In genomic region chr2:106030287-106031268, GRCh38 we compare ENCODE assay signal across 8 cellular contexts.
DNase-seq lines count a peak whose midpoint lies in the region; ATAC-seq, FAIRE-seq and TF ChIP-seq lines count a peak whose summit lies in the region.

No MANE protein-coding gene starts in this region.

- H3K79me2 ChIP-seq in HepG2 (ENCODE audit: insufficient read depth, low read length) = no peaks in the 10 kb centered on the region

- peak; percentile 32; the same call in 1 of the 2 replicates for TF ChIP-seq RAD21 in HepG2 (CRISPR knock-in tag; IDR thresholded peaks at IDR 0.05)

- peak; percentile 70 for ATAC-seq in HG02798 (IDR thresholded peaks at IDR 0.05; ENCODE audit: poor library complexity, unreplicated experiment)
- peak; percentile 91 for ATAC-seq in HepG2
- ATAC-seq in HG03135 (IDR thresholded peaks at IDR 0.05; ENCODE audit: unreplicated experiment) = no peak
- no peak for ATAC-seq in HG03442 (IDR thresholded peaks at IDR 0.05; ENCODE audit: unreplicated experiment)

- H3K4me1 ChIP-seq in HepG2 (ENCODE audit: insufficient read depth, low read length) = peaks cover 36% of the 10 kb centered on the region

- no peaks in the 10 kb centered on the region for H3K36me3 ChIP-seq in HepG2 (replicated peaks in 1 of 2; ENCODE audit: control insufficient read depth in 1 of 2, insufficient read depth in 2 of 2, low read length in 2 of 2)

- POLR2A ChIA-PET in HepG2 (lab: Yijun Ruan, JAX) = interaction anchor here (1.0 to 1.6 kb wide), 2 partner anchors 11 to 111 kb away, joined by 3 to 5 read pairs; no protein-coding TSS in a partner anchor

- intact Hi-C loops in HepG2 (cut with micrococcal nuclease; ENCODE audit: unreplicated experiment) = loop anchor here (5.0 kb wide), 1 partner anchor 113 kb away; no protein-coding TSS in a partner anchor

- H3K27ac ChIP-seq in HepG2 (ENCODE audit: extremely low read length, insufficient read depth, low read length) = no peak overlapping the region

- 12% methylated on average over 14 of the region's 14 CpGs for WGBS in HepG2 (ENCODE audit: low lambda C conversion rate)

- no peak for TF ChIP-seq POLR2A in HepG2 (IDR thresholded peaks at IDR 0.05; ENCODE audit: insufficient read depth in 1 of 2, low read depth in 2 of 2, low read length in 2 of 2)

- CTCF ChIA-PET in HepG2 (lab: Yijun Ruan, JAX; ENCODE audit: low intra/inter-chr PET ratio, low total read pairs) = no interaction called here

- in situ Hi-C loops in HepG2 (cut with HindIII; ENCODE audit: extremely low pct_ligation_motif_present, low pct_unique_long_range_greater_than_20kb) = no loop called here

- H3K4me3 ChIP-seq in HepG2 (replicated peaks in 1 of 3; ENCODE audit: insufficient read depth in 1 of 3, low read depth in 2 of 3, low read length in 3 of 3) = peak overlapping the region in 2 of 3 experiments; percentile 6 to 47; a peak in 3 of 6 replicates

- peak; percentile 46 for DNase-seq in AG08396 (ENCODE audit: low spot score)
- DNase-seq in astrocyte of the hippocampus (ENCODE audit: low read depth, low spot score) = peak; percentile 62
- DNase-seq in HepG2 (ENCODE audit: low spot score) = peak; percentile 90
- peak; percentile 32 to 37 for DNase-seq in stimulated activated CD8-positive, alpha-beta memory T cell treated with anti-CD3 and anti-CD28 coated beads, Interleukin-15, amount 100 ng/mL, for 48 hours (ENCODE audit: low read depth in 2 of 2)
- no peak for DNase-seq in NCI-H748 (lab: John Stamatoyannopoulos, UW; ENCODE audit: unreplicated experiment)

- no peaks in the 10 kb centered on the region for H3K9me3 ChIP-seq in HepG2 (ENCODE audit: low read length)

- H3K4me2 ChIP-seq in HepG2 (ENCODE audit: low read depth, low read length) = peak overlapping the region; percentile 63

- peak; percentile 13; the same call in 1 of the 2 replicates for TF ChIP-seq CTCF in HepG2 (CRISPR knock-in tag; IDR thresholded peaks at IDR 0.05)

- H2AFZ ChIP-seq in HepG2 (ENCODE audit: low read length) = no peak overlapping the region

- peak; percentile 72 for FAIRE-seq in HepG2 (lab: Jason Lieb, UNC)

- peaks cover 1 to 7% of the 10 kb centered on the region in 2 experiments; a peak in 2 of 5 replicates for H3K27me3 ChIP-seq in HepG2 (ENCODE audit: control insufficient read depth in 1 of 2, insufficient read depth in 2 of 2, low read length in 2 of 2)

- BruUV-seq in HepG2 (replicated peaks; lab: Mats Ljungman, UMichigan) = no TSS peak

- H4K20me1 ChIP-seq in HepG2 (ENCODE audit: insufficient read depth, low read length) = no peaks in the 10 kb centered on the region

- peak overlapping the region; percentile 1; the same call in 1 of the 2 replicates for H3K9ac ChIP-seq in HepG2 (ENCODE audit: insufficient read depth, low read depth, low read length)

- peak; percentile 94 to 99 for TF ChIP-seq EP300 in HepG2 (IDR thresholded peaks at IDR 0.05; ENCODE audit: low read depth in 2 of 2, low read length in 2 of 2)
- peak; percentile 84 for TF ChIP-seq EP300 in HepG2 (CRISPR knock-in tag; IDR thresholded peaks at IDR 0.05; ENCODE audit: borderline replicate concordance)

TF ChIP-seq in HepG2, 621 proteins besides CTCF, POLR2A, EP300 and RAD21 (continues in another document):
- no peak for TF ChIP-seq NFAT5 (CRISPR knock-in tag; IDR thresholded peaks at IDR 0.05)
- peak; percentile 96 for TF ChIP-seq ZNF280D (CRISPR knock-in tag; IDR thresholded peaks at IDR 0.05)
- TF ChIP-seq NCOA5 (CRISPR knock-in tag; IDR thresholded peaks at IDR 0.05) = no peak
- peak; percentile 94 for TF ChIP-seq FOXK1 (CRISPR knock-in tag; IDR thresholded peaks at IDR 0.05; ENCODE audit: borderline replicate concordance, low read depth)
- TF ChIP-seq SRF (IDR thresholded peaks at IDR 0.05; ENCODE audit: low read depth, low read length) = no peak
- peak; percentile 86; the same call in 1 of the 2 replicates for TF ChIP-seq ZNF292 (CRISPR knock-in tag; IDR thresholded peaks at IDR 0.05; ENCODE audit: borderline replicate concordance, low read depth)
- peak; percentile 82 for TF ChIP-seq ZBTB7B (CRISPR knock-in tag; IDR thresholded peaks at IDR 0.05)
- TF ChIP-seq HDAC1 (CRISPR knock-in tag; IDR thresholded peaks at IDR 0.05) = peak; percentile 93
- peak; percentile 92 for TF ChIP-seq ZNF317 (CRISPR knock-in tag; IDR thresholded peaks at IDR 0.05)
- peak; percentile 74 for TF ChIP-seq ARNTL (CRISPR knock-in tag; IDR thresholded peaks at IDR 0.05)
- peak; percentile 95; the same call in 1 of the 2 replicates for TF ChIP-seq MIER3 (CRISPR knock-in tag; IDR thresholded peaks at IDR 0.05; ENCODE audit: borderline replicate concordance)
- no peak; the same call in 1 of the 2 replicates for TF ChIP-seq CREB1 (IDR thresholded peaks at IDR 0.05)
- TF ChIP-seq CREB1 (CRISPR knock-in tag; IDR thresholded peaks at IDR 0.05) = peak; percentile 77
- peak; percentile 87 for TF ChIP-seq ZMYM3 (CRISPR knock-in tag; IDR thresholded peaks at IDR 0.05)
- no peak for TF ChIP-seq POLR2G (IDR thresholded peaks at IDR 0.05; ENCODE audit: low read depth, low read length)
- TF ChIP-seq, protein P1, sequence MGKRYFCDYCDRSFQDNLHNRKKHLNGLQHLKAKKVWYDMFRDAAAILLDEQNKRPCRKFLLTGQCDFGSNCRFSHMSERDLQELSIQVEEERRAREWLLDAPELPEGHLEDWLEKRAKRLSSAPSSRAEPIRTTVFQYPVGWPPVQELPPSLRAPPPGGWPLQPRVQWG (CRISPR knock-in tag; IDR thresholded peaks at IDR 0.05; ENCODE audit: borderline replicate concordance, low read depth) = no peak
- TF ChIP-seq CBFB (CRISPR knock-in tag; IDR thresholded peaks at IDR 0.05) = peak; percentile 73; the same call in 1 of the 2 replicates
- TF ChIP-seq KLF9 (CRISPR knock-in tag; IDR thresholded peaks at IDR 0.05; ENCODE audit: low read depth) = 0 out of 2 replicates have a peak, but pooled peaks have one; percentile 47
- TF ChIP-seq ZNF792 (CRISPR knock-in tag; IDR thresholded peaks at IDR 0.05) = peak; percentile 90
- TF ChIP-seq ZNF841 (CRISPR knock-in tag; IDR thresholded peaks at IDR 0.05; ENCODE audit: borderline replicate concordance) = no peak
- TF ChIP-seq GABPB1 (CRISPR knock-in tag; IDR thresholded peaks at IDR 0.05) = peak; percentile 53
- TF ChIP-seq MAZ (IDR thresholded peaks at IDR 0.05; ENCODE audit: borderline replicate concordance, low read depth, low read length) = peak; percentile 95
- peak; percentile 92 for TF ChIP-seq MAZ (CRISPR knock-in tag; IDR thresholded peaks at IDR 0.05; ENCODE audit: low read depth)

Comparison
In these comparisons a context has a peak if more than half of its experiments do, and no peak if none do; other contexts are left out.
1. ATAC-seq: peak in HG02798 (single experiment) and HepG2 (single experiment); none in HG03135 (single experiment) and HG03442 (single experiment).